8 cellular contexts compared by ENCODE assay signal in genomic region chr19:46471116-46471733, GRCh38. TPM values are rescaled to one million over a fixed set of nuclear protein-coding genes. Genes with fewer than 3 reads are reported as not detected.
DNase-seq lines count a peak whose midpoint lies in the region; ATAC-seq and TF ChIP-seq lines count a peak whose summit lies in the region.

Gene PNMA8A, minus strand, starts transcription at chr19:46471563. Its CDS starts 528 bp downstream, at chr19:46471035.

- H3K36me3 ChIP-seq in CD8-positive, alpha-beta T cell (ENCODE audit: insufficient read depth, low read length) = no peaks in the 10 kb centered on the region

- H3K9me3 Mint-ChIP-seq in CD8-positive, alpha-beta T cell = no peaks in the 10 kb centered on the region
- H3K9me3 Mint-ChIP-seq in stimulated activated naive CD8-positive, alpha-beta T cell treated with anti-CD3 and anti-CD28 coated beads, Interleukin-15, Interleukin-2, amounts not matched to agents 100 ng/mL and 50 ng/mL, for 24 hours = no peaks in the 10 kb centered on the region
- no peaks in the 10 kb centered on the region for H3K9me3 Mint-ChIP-seq in activated CD8-positive, alpha-beta memory T cell treated with anti-CD3 and anti-CD28 coated beads, Interleukin-2, amount 10 ng/mL, durations not matched to agents 7 days and 5 days (ENCODE audit: low read depth)

- H3K36me3 Mint-ChIP-seq in CD8-positive, alpha-beta T cell = no peaks in the 10 kb centered on the region
- H3K36me3 Mint-ChIP-seq in stimulated activated naive CD8-positive, alpha-beta T cell treated with anti-CD3 and anti-CD28 coated beads, Interleukin-15, Interleukin-2, amounts not matched to agents 100 ng/mL and 50 ng/mL, for 24 hours (ENCODE audit: low read depth) = peaks cover 3% of the 10 kb centered on the region
- H3K36me3 Mint-ChIP-seq in activated CD8-positive, alpha-beta memory T cell treated with anti-CD3 and anti-CD28 coated beads, Interleukin-2, amount 10 ng/mL, durations not matched to agents 7 days and 5 days = no peaks in the 10 kb centered on the region

- TF ChIP-seq CTCF in CD8-positive, alpha-beta T cell (IDR thresholded peaks at IDR 0.05) = no peak
- TF ChIP-seq CTCF in cardiac fibroblast (IDR thresholded peaks at IDR 0.05; ENCODE audit: low read depth, low read length) (no peak), GM10248 (IDR thresholded peaks at IDR 0.05; ENCODE audit: control extremely low read depth, extremely low read depth, low read depth, missing control alignments) (no peak)

- CTCF ChIA-PET in CD8-positive, alpha-beta T cell (lab: Charles Lee) = interaction anchor here (1.1 kb wide), 1 partner anchor 75 kb away, joined by 3 read pairs; no protein-coding TSS in a partner anchor
- CTCF ChIA-PET in activated CD8-positive, alpha-beta memory T cell treated with anti-CD3 and anti-CD28 coated beads, Interleukin-2, amount 10 ng/mL, durations not matched to agents 7 days and 5 days (lab: Charles Lee) = interaction anchor here (2.2 kb wide), 1 partner anchor 69 kb away, joined by 7 read pairs; no protein-coding TSS in a partner anchor
- CTCF ChIA-PET in GM10248 (lab: Yijun Ruan, JAX) = interaction anchor here (1.1 kb wide), 1 partner anchor 11 kb away, joined by 3 read pairs; no protein-coding TSS in a partner anchor

- no peaks in the 10 kb centered on the region for H3K9me3 ChIP-seq in CD8-positive, alpha-beta T cell (ENCODE audit: low read length)

- no peak for DNase-seq in CD8-positive, alpha-beta T cell
- peak; percentile 64 for DNase-seq in NCI-H2029 (lab: John Stamatoyannopoulos, UW)
- DNase-seq in cardiac fibroblast (ENCODE audit: low read depth in 2 of 2) = peak; percentile 74 to 94
- peak; percentile 94 for DNase-seq in islet precursor cell
- no peak for DNase-seq in activated CD8-positive, alpha-beta memory T cell treated with anti-CD3 and anti-CD28 coated beads, Interleukin-2, amount 10 ng/mL, durations not matched to agents 7 days and 5 days
- no peak for DNase-seq in GM10248 (ENCODE audit: extremely low spot score)

- intact Hi-C loops in CD8-positive, alpha-beta T cell (cut with DNase I, micrococcal nuclease) = no loop called here

- H3K4me1 Mint-ChIP-seq in CD8-positive, alpha-beta T cell (ENCODE audit: low read depth) = no peaks in the 10 kb centered on the region
- H3K4me1 Mint-ChIP-seq in stimulated activated naive CD8-positive, alpha-beta T cell treated with anti-CD3 and anti-CD28 coated beads, Interleukin-15, Interleukin-2, amounts not matched to agents 100 ng/mL and 50 ng/mL, for 24 hours (ENCODE audit: low read depth) = peaks cover 6% of the 10 kb centered on the region
- peaks cover 12% of the 10 kb centered on the region for H3K4me1 Mint-ChIP-seq in activated CD8-positive, alpha-beta memory T cell treated with anti-CD3 and anti-CD28 coated beads, Interleukin-2, amount 10 ng/mL, durations not matched to agents 7 days and 5 days

- no peak for ATAC-seq in CD8-positive, alpha-beta T cell
- no peak for ATAC-seq in GM21619 (IDR thresholded peaks at IDR 0.05; ENCODE audit: unreplicated experiment)
- ATAC-seq in activated CD8-positive, alpha-beta memory T cell treated with anti-CD3 and anti-CD28 coated beads, Interleukin-2, amount 10 ng/mL, durations not matched to agents 7 days and 5 days = no peak

- no peak within 1 kb of the TSS for H3K27ac ChIP-seq in CD8-positive, alpha-beta T cell (ENCODE audit: low read depth, low read length)

- H3K27ac Mint-ChIP-seq in CD8-positive, alpha-beta T cell = no peak within 1 kb of the TSS
- no peak within 1 kb of the TSS for H3K27ac Mint-ChIP-seq in stimulated activated naive CD8-positive, alpha-beta T cell treated with anti-CD3 and anti-CD28 coated beads, Interleukin-15, Interleukin-2, amounts not matched to agents 100 ng/mL and 50 ng/mL, for 24 hours
- H3K27ac Mint-ChIP-seq in activated CD8-positive, alpha-beta memory T cell treated with anti-CD3 and anti-CD28 coated beads, Interleukin-2, amount 10 ng/mL, durations not matched to agents 7 days and 5 days = no peak within 1 kb of the TSS

- H3K4me1 ChIP-seq in CD8-positive, alpha-beta T cell (ENCODE audit: insufficient read depth, low read length) = no peaks in the 10 kb centered on the region

- no peaks in the 10 kb centered on the region for H3K27me3 ChIP-seq in CD8-positive, alpha-beta T cell (ENCODE audit: insufficient read depth, low read length)

- peak within 1 kb of the TSS; percentile 23 for H3K4me3 ChIP-seq in CD8-positive, alpha-beta T cell (ENCODE audit: low read depth, low read length)
- H3K4me3 ChIP-seq in cardiac fibroblast (replicated peaks in 1 of 2; ENCODE audit: low read depth in 2 of 2, low read length in 2 of 2) = peak within 1 kb of the TSS; percentile 40 to 46

- H3K27me3 Mint-ChIP-seq in CD8-positive, alpha-beta T cell (ENCODE audit: low read depth) = peaks cover 51% of the 10 kb centered on the region
- peaks cover 45% of the 10 kb centered on the region for H3K27me3 Mint-ChIP-seq in stimulated activated naive CD8-positive, alpha-beta T cell treated with anti-CD3 and anti-CD28 coated beads, Interleukin-15, Interleukin-2, amounts not matched to agents 100 ng/mL and 50 ng/mL, for 24 hours
- peaks cover 70% of the 10 kb centered on the region for H3K27me3 Mint-ChIP-seq in activated CD8-positive, alpha-beta memory T cell treated with anti-CD3 and anti-CD28 coated beads, Interleukin-2, amount 10 ng/mL, durations not matched to agents 7 days and 5 days

- POLR2A ChIA-PET in CD8-positive, alpha-beta T cell (lab: Charles Lee) = no interaction called here
- POLR2A ChIA-PET in GM10248 (lab: Yijun Ruan, JAX) = no interaction called here

- no peak within 1 kb of the TSS for H3K4me3 Mint-ChIP-seq in CD8-positive, alpha-beta T cell
- peak within 1 kb of the TSS; percentile 53 for H3K4me3 Mint-ChIP-seq in stimulated activated naive CD8-positive, alpha-beta T cell treated with anti-CD3 and anti-CD28 coated beads, Interleukin-15, Interleukin-2, amounts not matched to agents 100 ng/mL and 50 ng/mL, for 24 hours
- H3K4me3 Mint-ChIP-seq in activated CD8-positive, alpha-beta memory T cell treated with anti-CD3 and anti-CD28 coated beads, Interleukin-2, amount 10 ng/mL, durations not matched to agents 7 days and 5 days = no peak within 1 kb of the TSS

RNA-seq across cellular contexts. Expression of gene PNMA8A, which starts in this region (rescaled TPM):
- not detected for total RNA-seq in CD8-positive, alpha-beta T cell
- total RNA-seq in activated CD8-positive, alpha-beta memory T cell treated with anti-CD3 and anti-CD28 coated beads, Interleukin-2, amount 10 ng/mL, durations not matched to agents 7 days and 5 days = under 1 TPM; 0.29 to 0.63 TPM

Comparison
In these comparisons a context has a peak if more than half of its experiments do, and no peak if none do; other contexts are left out.
1. DNase-seq: peak in NCI-H2029 (single experiment), cardiac fibroblast (2 of 2) and islet precursor cell (single experiment); none in CD8-positive, alpha-beta T cell (0 of 7), activated CD8-positive, alpha-beta memory T cell treated with anti-CD3 and anti-CD28 coated beads, Interleukin-2, amount 10 ng/mL, durations not matched to agents 7 days and 5 days (single experiment) and GM10248 (single experiment).